ENCODE assay signal across 27 cellular contexts in genomic region chr7:71649812-71650211, GRCh38.
"Had no signal": no experiment of that assay in that cellular context is flagged by ENCODE, and none has a peak within 500 bp of the region (broad histone marks: within the 10 kb centered on the region; RNA-seq: fewer than 3 reads in every experiment).

No MANE protein-coding gene starts in this region.

- H3K27me3 ChIP-seq: ascending aorta, breast epithelium, cardiac muscle cell, dorsolateral prefrontal cortex had no signal

- H3K36me3 Mint-ChIP-seq: activated naive CD4-positive, alpha-beta T cell treated with anti-CD3 and anti-CD28 coated beads, Interleukin-2, amount 10 ng/mL, durations not matched to agents 7 days and 5 days; activated naive CD8-positive, alpha-beta T cell treated with anti-CD3 and anti-CD28 coated beads, Interleukin-2, amount 10 ng/mL, durations not matched to agents 7 days and 5 days had no signal

- H3K36me3 ChIP-seq: breast epithelium, cardiac muscle cell had no signal

- H3K27ac ChIP-seq: ascending aorta, breast epithelium, cardiac muscle cell, coronary artery, dorsolateral prefrontal cortex had no signal

- H3K27me3 Mint-ChIP-seq: activated CD4-positive, alpha-beta memory T cell treated with anti-CD3 and anti-CD28 coated beads, Interleukin-2, amount 10 ng/mL, durations not matched to agents 7 days and 5 days; activated CD4-positive, alpha-beta T cell treated with anti-CD3 and anti-CD28 coated beads, Interleukin-2, amount 10 ng/mL, durations not matched to agents 7 days and 5 days; activated naive CD4-positive, alpha-beta T cell treated with anti-CD3 and anti-CD28 coated beads, Interleukin-2, amount 10 ng/mL, durations not matched to agents 7 days and 5 days; activated naive CD8-positive, alpha-beta T cell treated with anti-CD3 and anti-CD28 coated beads, Interleukin-2, amount 10 ng/mL, durations not matched to agents 7 days and 5 days; activated T-cell treated with anti-CD3 and anti-CD28 coated beads, Interleukin-2, amount 50 U/mL, for 24 hours; brain; central memory CD8-positive, alpha-beta T cell; dendritic cell treated with granulocyte-macrophage colony-stimulating factor and Interleukin-4, amounts not matched to agents 40 ng/mL and 50 ng/mL, for 4 days had no signal

- DNase-seq: activated CD4-positive, alpha-beta memory T cell treated with anti-CD3 and anti-CD28 coated beads, Interleukin-2, amount 10 ng/mL, durations not matched to agents 7 days and 5 days; activated CD4-positive, alpha-beta T cell treated with anti-CD3 and anti-CD28 coated beads for 1 hour; activated CD4-positive, alpha-beta T cell treated with anti-CD3 and anti-CD28 coated beads for 4 hours; activated CD4-positive, alpha-beta T cell treated with anti-CD3 and anti-CD28 coated beads, Interleukin-2, amount 10 ng/mL, durations not matched to agents 7 days and 5 days; activated CD4-positive, alpha-beta T cell treated with anti-CD3 and anti-CD28 coated beads, Interleukin-2, amount 50 U/mL, for 4 hours; activated CD8-positive, alpha-beta memory T cell treated with anti-CD3 and anti-CD28 coated beads, Interleukin-2, amount 50 U/mL, for 48 hours; activated gamma-delta T cell; activated naive CD4-positive, alpha-beta T cell; activated naive CD4-positive, alpha-beta T cell treated with anti-CD3 and anti-CD28 coated beads, Interleukin-2, amount 10 ng/mL, durations not matched to agents 7 days and 5 days; activated naive CD8-positive, alpha-beta T cell treated with anti-CD3 and anti-CD28 coated beads, Interleukin-2, amount 10 ng/mL, durations not matched to agents 7 days and 5 days; activated T-cell treated with anti-CD3 and anti-CD28 coated beads for 4 hours; activated T-cell treated with anti-CD3 and anti-CD28 coated beads, Interleukin-2, amount 50 U/mL, for 24 hours; activated T-cell treated with anti-CD3 and anti-CD28 coated beads, Interleukin-2, amount 50 U/mL, for 72 hours; dorsolateral prefrontal cortex; effector memory CD4-positive, alpha-beta T cell; endodermal cell; foreskin fibroblast; T-helper 2 cell had no signal

- ATAC-seq: activated naive CD4-positive, alpha-beta T cell treated with anti-CD3 and anti-CD28 coated beads, Interleukin-2, amount 50 U/mL, for 72 hours; activated T-cell treated with anti-CD3 and anti-CD28 coated beads, Interleukin-2, amount 50 U/mL, for 72 hours; esophagus mucosa had no signal

- H3K27ac Mint-ChIP-seq: activated CD4-positive, alpha-beta memory T cell treated with anti-CD3 and anti-CD28 coated beads, Interleukin-2, amount 10 ng/mL, durations not matched to agents 7 days and 5 days; activated CD4-positive, alpha-beta T cell treated with anti-CD3 and anti-CD28 coated beads, Interleukin-2, amount 10 ng/mL, durations not matched to agents 7 days and 5 days; activated naive CD4-positive, alpha-beta T cell treated with anti-CD3 and anti-CD28 coated beads, Interleukin-2, amount 10 ng/mL, durations not matched to agents 7 days and 5 days; activated naive CD4-positive, alpha-beta T cell treated with anti-CD3 and anti-CD28 coated beads, Interleukin-2, amount 50 U/mL, for 72 hours; activated naive CD8-positive, alpha-beta T cell treated with anti-CD3 and anti-CD28 coated beads, Interleukin-2, amount 10 ng/mL, durations not matched to agents 7 days and 5 days; activated T-cell treated with anti-CD3 and anti-CD28 coated beads, Interleukin-2, amount 50 U/mL, for 24 hours; activated T-cell treated with anti-CD3 and anti-CD28 coated beads, Interleukin-2, amount 50 U/mL, for 72 hours; brain; dendritic cell treated with granulocyte-macrophage colony-stimulating factor and Interleukin-4, amounts not matched to agents 40 ng/mL and 50 ng/mL, for 4 days; endodermal cell had no signal

- H3K4me3 ChIP-seq: ascending aorta, breast epithelium, cardiac muscle cell, coronary artery, dorsolateral prefrontal cortex had no signal

- H3K4me1 Mint-ChIP-seq: activated CD4-positive, alpha-beta memory T cell treated with anti-CD3 and anti-CD28 coated beads, Interleukin-2, amount 10 ng/mL, durations not matched to agents 7 days and 5 days; activated CD4-positive, alpha-beta T cell treated with anti-CD3 and anti-CD28 coated beads, Interleukin-2, amount 10 ng/mL, durations not matched to agents 7 days and 5 days; activated naive CD4-positive, alpha-beta T cell treated with anti-CD3 and anti-CD28 coated beads, Interleukin-2, amount 10 ng/mL, durations not matched to agents 7 days and 5 days; activated naive CD8-positive, alpha-beta T cell treated with anti-CD3 and anti-CD28 coated beads, Interleukin-2, amount 10 ng/mL, durations not matched to agents 7 days and 5 days; central memory CD8-positive, alpha-beta T cell had no signal

- H3K4me1 ChIP-seq: ascending aorta, breast epithelium had no signal

- H3K4me3 Mint-ChIP-seq: activated CD4-positive, alpha-beta memory T cell treated with anti-CD3 and anti-CD28 coated beads, Interleukin-2, amount 10 ng/mL, durations not matched to agents 7 days and 5 days; activated CD4-positive, alpha-beta T cell treated with anti-CD3 and anti-CD28 coated beads, Interleukin-2, amount 10 ng/mL, durations not matched to agents 7 days and 5 days; activated naive CD4-positive, alpha-beta T cell treated with anti-CD3 and anti-CD28 coated beads, Interleukin-2, amount 10 ng/mL, durations not matched to agents 7 days and 5 days; activated naive CD8-positive, alpha-beta T cell treated with anti-CD3 and anti-CD28 coated beads, Interleukin-2, amount 10 ng/mL, durations not matched to agents 7 days and 5 days; activated T-cell treated with anti-CD3 and anti-CD28 coated beads, Interleukin-2, amount 50 U/mL, for 24 hours; activated T-cell treated with anti-CD3 and anti-CD28 coated beads, Interleukin-2, amount 50 U/mL, for 72 hours; brain; central memory CD8-positive, alpha-beta T cell; dendritic cell treated with granulocyte-macrophage colony-stimulating factor and Interleukin-4, amounts not matched to agents 40 ng/mL and 50 ng/mL, for 4 days; endodermal cell had no signal
